In genomic region chr6:75666590-75666989, GRCh38 we compare ENCODE assay signal across 16 cellular contexts.
"Had no signal": no experiment of that assay in that cellular context is flagged by ENCODE, and none has a peak within 500 bp of the region (broad histone marks: within the 10 kb centered on the region; RNA-seq: fewer than 3 reads in every experiment).

No MANE protein-coding gene starts in this region.

- DNase-seq: colonic mucosa; effector memory CD4-positive, alpha-beta T cell; foreskin keratinocyte; heart left ventricle; islet precursor cell; left ventricle myocardium superior; lower lobe of right lung; stimulated activated CD4-positive, alpha-beta T cell treated with anti-CD3 and anti-CD28 coated beads, Interleukin-12 subunit alpha, Interleukin-12 subunit beta, amount 100 ng/mL, for 4 hours; stimulated activated CD4-positive, alpha-beta T cell treated with anti-CD3 and anti-CD28 coated beads, Interleukin-1b, Interleukin-23, amount 100 ng/mL, for 48 hours; stimulated activated CD4-positive, alpha-beta T cell treated with anti-CD3 and anti-CD28 coated beads, Interleukin-4, amount 100 ng/mL, for 1 hour; stimulated activated CD8-positive, alpha-beta memory T cell treated with anti-CD3 and anti-CD28 coated beads, Interleukin-4, amount 100 ng/mL, for 48 hours; stimulated activated naive CD4-positive, alpha-beta T cell; stimulated activated naive CD8-positive, alpha-beta T cell treated with anti-CD3 and anti-CD28 coated beads, Interleukin-15, amount 100 ng/mL, for 72 hours; transverse colon; upper lobe of right lung had no signal

- FAIRE-seq: endothelial cell of umbilical vein had no signal
